8 cellular contexts compared by ENCODE assay signal in genomic region chr4:108030332-108030731, GRCh38. TPM values are rescaled to one million over a fixed set of nuclear protein-coding genes. Genes with fewer than 3 reads are reported as not detected.
DNase-seq lines count a peak whose midpoint lies in the region; ATAC-seq and TF ChIP-seq lines count a peak whose summit lies in the region.

No MANE protein-coding gene starts in this region.

- TF ChIP-seq CTCF in osteoblast (IDR thresholded peaks at IDR 0.05; ENCODE audit: extremely low read depth, low read depth, low read length): peak; percentile 67

- peak overlapping the region; percentile 19 for H3K27ac Mint-ChIP-seq in activated CD4-positive, alpha-beta memory T cell treated with anti-CD3 and anti-CD28 coated beads, Interleukin-2, amount 10 ng/mL, durations not matched to agents 7 days and 5 days

- ATAC-seq in GM18499 (IDR thresholded peaks at IDR 0.05; ENCODE audit: insufficient read depth, unreplicated experiment) (peak; percentile 86), HG02884 (IDR thresholded peaks at IDR 0.05; ENCODE audit: unreplicated experiment) (peak; percentile 89)

- DNase-seq in A172 (ENCODE audit: low spot score) (peak; percentile 8), NCI-H345 (lab: John Stamatoyannopoulos, UW) (peak; percentile 33), epidermal melanocyte (ENCODE audit: insufficient read length, low spot score) (peak; percentile 51), osteoblast (ENCODE audit: insufficient read length, low spot score, missing footprints) (peak; percentile 88), NCI-H2081 treated with DMSO at 0.1 percent for 48 hours (lab: John Stamatoyannopoulos, UW) (no peak)
- peak; percentile 71 for DNase-seq in activated CD4-positive, alpha-beta memory T cell treated with anti-CD3 and anti-CD28 coated beads, Interleukin-2, amount 10 ng/mL, durations not matched to agents 7 days and 5 days

- no peak overlapping the region for H3K4me3 Mint-ChIP-seq in activated CD4-positive, alpha-beta memory T cell treated with anti-CD3 and anti-CD28 coated beads, Interleukin-2, amount 10 ng/mL, durations not matched to agents 7 days and 5 days

- peaks cover 48% of the 10 kb centered on the region for H3K36me3 Mint-ChIP-seq in activated CD4-positive, alpha-beta memory T cell treated with anti-CD3 and anti-CD28 coated beads, Interleukin-2, amount 10 ng/mL, durations not matched to agents 7 days and 5 days (ENCODE audit: low read depth)

- no peak overlapping the region for H3K4me3 ChIP-seq in osteoblast (ENCODE audit: insufficient read depth, low read length)

- H2AFZ ChIP-seq in osteoblast (ENCODE audit: low read length): no peak overlapping the region

- POLR2A ChIA-PET in activated CD4-positive, alpha-beta memory T cell treated with anti-CD3 and anti-CD28 coated beads, Interleukin-2, amount 10 ng/mL, durations not matched to agents 7 days and 5 days (lab: Charles Lee): interaction anchor here (0.6 to 1.7 kb wide), 6 partner anchors 11 to 590 kb away, joined by 3 to 5 read pairs (median 3); partner anchors contain the start of gene RPL34

- no peaks in the 10 kb centered on the region for H3K79me2 ChIP-seq in osteoblast (ENCODE audit: insufficient read depth, low read length)

- no peaks in the 10 kb centered on the region for H4K20me1 ChIP-seq in osteoblast (ENCODE audit: insufficient read depth, low read length)

- H3K4me1 Mint-ChIP-seq in activated CD4-positive, alpha-beta memory T cell treated with anti-CD3 and anti-CD28 coated beads, Interleukin-2, amount 10 ng/mL, durations not matched to agents 7 days and 5 days: peaks cover 25% of the 10 kb centered on the region

- H3K9me3 Mint-ChIP-seq in activated CD4-positive, alpha-beta memory T cell treated with anti-CD3 and anti-CD28 coated beads, Interleukin-2, amount 10 ng/mL, durations not matched to agents 7 days and 5 days: no peaks in the 10 kb centered on the region

- no peak overlapping the region for H3K4me2 ChIP-seq in osteoblast (ENCODE audit: insufficient read depth, low read length)

- CTCF ChIA-PET in activated CD4-positive, alpha-beta memory T cell treated with anti-CD3 and anti-CD28 coated beads, Interleukin-2, amount 10 ng/mL, durations not matched to agents 7 days and 5 days (lab: Charles Lee): interaction anchor here (0.6 to 3.2 kb wide), 14 partner anchors 11 to 572 kb away, joined by 3 to 22 read pairs (median 4); partner anchors contain the start of gene LEF1

- H3K9me3 ChIP-seq in osteoblast (ENCODE audit: low read depth, low read length): no peaks in the 10 kb centered on the region

- H3K36me3 ChIP-seq in osteoblast (ENCODE audit: insufficient read depth, low read length): peaks cover 13% of the 10 kb centered on the region

- peaks cover 14% of the 10 kb centered on the region for H3K4me1 ChIP-seq in osteoblast (ENCODE audit: insufficient read depth, low read length)

- peak overlapping the region; percentile 58 for H3K27ac ChIP-seq in osteoblast (ENCODE audit: low read depth, low read length)

- H3K27me3 Mint-ChIP-seq in activated CD4-positive, alpha-beta memory T cell treated with anti-CD3 and anti-CD28 coated beads, Interleukin-2, amount 10 ng/mL, durations not matched to agents 7 days and 5 days: no peaks in the 10 kb centered on the region

- H3K27me3 ChIP-seq in osteoblast (ENCODE audit: insufficient read depth, low read length): no peaks in the 10 kb centered on the region

RNA-seq across cellular contexts. Expression of gene HADH, which starts 40.6 kb away (rescaled TPM):
- 7.7 and 10.8 TPM in 2 replicates for total RNA-seq in A172 (2014; rRNA removed; shearing (Covaris generic))
- 10 to 100 TPM; 38.0 to 38.6 TPM for total RNA-seq in activated CD4-positive, alpha-beta memory T cell treated with anti-CD3 and anti-CD28 coated beads, Interleukin-2, amount 10 ng/mL, durations not matched to agents 7 days and 5 days
- total RNA-seq in osteoblast: 9.0 and 10.3 TPM in 2 replicates
